Comparison of ENCODE assay signal across 1 cellular context in the genomic region with DNA sequence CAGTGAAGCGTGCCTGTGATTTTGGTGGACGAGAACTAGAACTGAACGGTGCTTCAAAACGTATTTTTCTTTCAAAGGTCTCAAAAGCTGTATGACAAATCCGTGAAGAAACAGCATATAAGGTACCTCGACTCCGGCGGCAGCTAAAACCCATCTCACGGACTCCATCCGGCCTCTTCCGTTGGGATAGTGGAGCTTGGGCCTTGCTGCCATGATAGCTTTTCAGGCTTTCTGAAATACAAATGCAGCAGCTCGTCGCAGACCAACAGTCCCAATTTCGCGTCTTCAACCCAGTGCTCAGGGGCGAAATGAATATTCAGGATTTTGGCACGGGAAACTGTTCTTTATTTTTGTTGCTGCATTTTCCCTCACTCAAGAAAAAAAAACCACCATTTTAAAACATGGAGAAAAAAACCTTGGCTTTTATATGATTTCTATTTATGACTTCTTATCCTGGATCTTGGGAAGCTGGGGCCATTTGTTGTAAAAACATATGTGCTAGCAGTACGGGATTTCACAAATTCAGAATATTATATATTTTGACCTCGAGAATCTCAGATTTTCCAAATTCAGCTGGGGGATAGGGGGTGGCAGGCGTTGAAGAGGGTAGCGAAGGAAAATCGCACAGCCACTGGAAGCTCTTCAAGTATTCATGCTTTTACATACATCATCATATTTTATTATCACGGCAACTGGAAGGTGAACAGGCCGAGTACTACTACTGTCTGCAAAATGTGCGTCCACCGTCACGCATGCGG.
TF ChIP-seq lines count a peak whose summit lies in the region.

No MANE protein-coding gene starts in this region.

TF ChIP-seq in HepG2, 621 proteins besides CTCF, POLR2A, EP300 and RAD21 (continued from another document and continues in another):
- TF ChIP-seq ZNF142 (CRISPR knock-in tag; IDR thresholded peaks at IDR 0.05) (no peak; the same call in 1 of the 2 replicates), HNRNPH1 (optimal IDR thresholded peaks at IDR 0.05; ENCODE audit: low read depth, low read length) (no peak), ZNF644 (CRISPR knock-in tag; IDR thresholded peaks at IDR 0.05; ENCODE audit: low read depth) (peak; percentile 83; the same call in 1 of the 2 replicates), TEF (CRISPR knock-in tag; IDR thresholded peaks at IDR 0.05) (no peak), ZBTB42 (CRISPR knock-in tag; IDR thresholded peaks at IDR 0.05) (no peak), ARNTL (CRISPR knock-in tag; IDR thresholded peaks at IDR 0.05) (no peak; the same call in 1 of the 2 replicates), ZNF766 (CRISPR knock-in tag; IDR thresholded peaks at IDR 0.05; ENCODE audit: borderline replicate concordance) (no peak), ZFY (CRISPR knock-in tag; IDR thresholded peaks at IDR 0.05) (peak; percentile 75), ETV5 (CRISPR knock-in tag; IDR thresholded peaks at IDR 0.05; ENCODE audit: borderline replicate concordance) (no peak; the same call in 1 of the 2 replicates), ZBTB3 (CRISPR knock-in tag; IDR thresholded peaks at IDR 0.05; ENCODE audit: borderline replicate concordance, low read depth) (no peak), PCBP2 (optimal IDR thresholded peaks at IDR 0.05; ENCODE audit: low read depth, low read length, poor library complexity, severe bottlenecking) (no peak), ZNF567 (CRISPR knock-in tag; IDR thresholded peaks at IDR 0.05; ENCODE audit: borderline replicate concordance) (no peak), TRIM24 (CRISPR knock-in tag; IDR thresholded peaks at IDR 0.05) (no peak), ZNF550 (CRISPR knock-in tag; IDR thresholded peaks at IDR 0.05; ENCODE audit: borderline replicate concordance) (no peak), NBN (conservative IDR thresholded peaks at IDR 0.05) (no peak), TIGD3 (CRISPR knock-in tag; IDR thresholded peaks at IDR 0.05; ENCODE audit: borderline replicate concordance) (0 out of 2 replicates have a peak, but pooled peaks have one; percentile 6), SATB2 (CRISPR knock-in tag; IDR thresholded peaks at IDR 0.05) (no peak; the same call in 1 of the 2 replicates), SOX6 (IDR thresholded peaks at IDR 0.05) (no peak), SOX6 (CRISPR knock-in tag; IDR thresholded peaks at IDR 0.05) (no peak), YEATS4 (CRISPR knock-in tag; IDR thresholded peaks at IDR 0.05; ENCODE audit: borderline replicate concordance) (no peak), ZNF274 (CRISPR knock-in tag; IDR thresholded peaks at IDR 0.05) (no peak), HMGA1 (CRISPR knock-in tag; conservative IDR thresholded peaks at IDR 0.05) (no peak), SNAPC5 (CRISPR knock-in tag; IDR thresholded peaks at IDR 0.05; ENCODE audit: borderline replicate concordance) (no peak), RXRB (CRISPR knock-in tag; IDR thresholded peaks at IDR 0.05; ENCODE audit: borderline replicate concordance) (0 out of 2 replicates have a peak, but pooled peaks have one; percentile 18), EEA1 (CRISPR knock-in tag; IDR thresholded peaks at IDR 0.05; ENCODE audit: borderline replicate concordance) (0 out of 2 replicates have a peak, but pooled peaks have one; percentile 0), ZNF101 (CRISPR knock-in tag; IDR thresholded peaks at IDR 0.05; ENCODE audit: borderline replicate concordance, low read depth) (no peak), NFE2L2 (IDR thresholded peaks at IDR 0.05; ENCODE audit: low read length) (no peak), ZNF17 (CRISPR knock-in tag; IDR thresholded peaks at IDR 0.05) (no peak), KDM5A (IDR thresholded peaks at IDR 0.05; ENCODE audit: borderline replicate concordance, low read length) (peak; percentile 33; the same call in 1 of the 2 replicates), FOXA3 (CRISPR knock-in tag; IDR thresholded peaks at IDR 0.05) (no peak), CHD2 (IDR thresholded peaks at IDR 0.05; ENCODE audit: low read depth, low read length) (no peak), AGO2 (optimal IDR thresholded peaks at IDR 0.05; ENCODE audit: low read depth, low read length) (no peak), ZNF747 (CRISPR knock-in tag; IDR thresholded peaks at IDR 0.05; ENCODE audit: borderline replicate concordance) (peak; percentile 26; the same call in 1 of the 2 replicates), GATAD2A (CRISPR knock-in tag; IDR thresholded peaks at IDR 0.05) (0 out of 2 replicates have a peak, but pooled peaks have one; percentile 9), SKI (IDR thresholded peaks at IDR 0.05; ENCODE audit: partially characterized antibody) (no peak)
- TF ChIP-seq, protein P1, sequence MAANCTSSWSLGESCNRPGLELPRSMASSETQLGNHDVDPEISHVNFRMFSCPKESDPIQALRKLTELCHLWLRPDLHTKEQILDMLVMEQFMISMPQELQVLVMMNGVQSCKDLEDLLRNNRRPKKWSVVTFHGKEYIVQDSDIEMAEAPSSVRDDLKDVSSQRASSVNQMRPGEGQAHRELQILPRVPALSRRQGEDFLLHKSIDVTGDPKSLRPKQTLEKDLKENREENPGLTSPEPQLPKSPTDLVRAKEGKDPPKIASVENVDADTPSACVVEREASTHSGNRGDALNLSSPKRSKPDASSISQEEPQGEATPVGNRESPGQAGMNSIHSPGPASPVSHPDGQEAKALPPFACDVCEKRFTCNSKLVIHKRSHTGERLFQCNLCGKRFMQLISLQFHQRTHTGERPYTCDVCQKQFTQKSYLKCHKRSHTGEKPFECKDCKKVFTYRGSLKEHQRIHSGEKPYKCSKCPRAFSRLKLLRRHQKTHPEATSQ (CRISPR knock-in tag; IDR thresholded peaks at IDR 0.05; ENCODE audit: borderline replicate concordance), result no peak
- TF ChIP-seq, protein P2, sequence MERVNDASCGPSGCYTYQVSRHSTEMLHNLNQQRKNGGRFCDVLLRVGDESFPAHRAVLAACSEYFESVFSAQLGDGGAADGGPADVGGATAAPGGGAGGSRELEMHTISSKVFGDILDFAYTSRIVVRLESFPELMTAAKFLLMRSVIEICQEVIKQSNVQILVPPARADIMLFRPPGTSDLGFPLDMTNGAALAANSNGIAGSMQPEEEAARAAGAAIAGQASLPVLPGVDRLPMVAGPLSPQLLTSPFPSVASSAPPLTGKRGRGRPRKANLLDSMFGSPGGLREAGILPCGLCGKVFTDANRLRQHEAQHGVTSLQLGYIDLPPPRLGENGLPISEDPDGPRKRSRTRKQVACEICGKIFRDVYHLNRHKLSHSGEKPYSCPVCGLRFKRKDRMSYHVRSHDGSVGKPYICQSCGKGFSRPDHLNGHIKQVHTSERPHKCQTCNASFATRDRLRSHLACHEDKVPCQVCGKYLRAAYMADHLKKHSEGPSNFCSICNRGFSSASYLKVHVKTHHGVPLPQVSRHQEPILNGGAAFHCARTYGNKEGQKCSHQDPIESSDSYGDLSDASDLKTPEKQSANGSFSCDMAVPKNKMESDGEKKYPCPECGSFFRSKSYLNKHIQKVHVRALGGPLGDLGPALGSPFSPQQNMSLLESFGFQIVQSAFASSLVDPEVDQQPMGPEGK (CRISPR knock-in tag; IDR thresholded peaks at IDR 0.05), result no peak; the same call in 1 of the 2 replicates
- TF ChIP-seq, protein P3, sequence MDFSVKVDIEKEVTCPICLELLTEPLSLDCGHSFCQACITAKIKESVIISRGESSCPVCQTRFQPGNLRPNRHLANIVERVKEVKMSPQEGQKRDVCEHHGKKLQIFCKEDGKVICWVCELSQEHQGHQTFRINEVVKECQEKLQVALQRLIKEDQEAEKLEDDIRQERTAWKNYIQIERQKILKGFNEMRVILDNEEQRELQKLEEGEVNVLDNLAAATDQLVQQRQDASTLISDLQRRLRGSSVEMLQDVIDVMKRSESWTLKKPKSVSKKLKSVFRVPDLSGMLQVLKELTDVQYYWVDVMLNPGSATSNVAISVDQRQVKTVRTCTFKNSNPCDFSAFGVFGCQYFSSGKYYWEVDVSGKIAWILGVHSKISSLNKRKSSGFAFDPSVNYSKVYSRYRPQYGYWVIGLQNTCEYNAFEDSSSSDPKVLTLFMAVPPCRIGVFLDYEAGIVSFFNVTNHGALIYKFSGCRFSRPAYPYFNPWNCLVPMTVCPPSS (IDR thresholded peaks at IDR 0.05), result no peak
- TF ChIP-seq, protein P4, sequence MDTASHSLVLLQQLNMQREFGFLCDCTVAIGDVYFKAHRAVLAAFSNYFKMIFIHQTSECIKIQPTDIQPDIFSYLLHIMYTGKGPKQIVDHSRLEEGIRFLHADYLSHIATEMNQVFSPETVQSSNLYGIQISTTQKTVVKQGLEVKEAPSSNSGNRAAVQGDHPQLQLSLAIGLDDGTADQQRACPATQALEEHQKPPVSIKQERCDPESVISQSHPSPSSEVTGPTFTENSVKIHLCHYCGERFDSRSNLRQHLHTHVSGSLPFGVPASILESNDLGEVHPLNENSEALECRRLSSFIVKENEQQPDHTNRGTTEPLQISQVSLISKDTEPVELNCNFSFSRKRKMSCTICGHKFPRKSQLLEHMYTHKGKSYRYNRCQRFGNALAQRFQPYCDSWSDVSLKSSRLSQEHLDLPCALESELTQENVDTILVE (CRISPR knock-in tag; IDR thresholded peaks at IDR 0.05), result no peak
- TF ChIP-seq, protein P5, sequence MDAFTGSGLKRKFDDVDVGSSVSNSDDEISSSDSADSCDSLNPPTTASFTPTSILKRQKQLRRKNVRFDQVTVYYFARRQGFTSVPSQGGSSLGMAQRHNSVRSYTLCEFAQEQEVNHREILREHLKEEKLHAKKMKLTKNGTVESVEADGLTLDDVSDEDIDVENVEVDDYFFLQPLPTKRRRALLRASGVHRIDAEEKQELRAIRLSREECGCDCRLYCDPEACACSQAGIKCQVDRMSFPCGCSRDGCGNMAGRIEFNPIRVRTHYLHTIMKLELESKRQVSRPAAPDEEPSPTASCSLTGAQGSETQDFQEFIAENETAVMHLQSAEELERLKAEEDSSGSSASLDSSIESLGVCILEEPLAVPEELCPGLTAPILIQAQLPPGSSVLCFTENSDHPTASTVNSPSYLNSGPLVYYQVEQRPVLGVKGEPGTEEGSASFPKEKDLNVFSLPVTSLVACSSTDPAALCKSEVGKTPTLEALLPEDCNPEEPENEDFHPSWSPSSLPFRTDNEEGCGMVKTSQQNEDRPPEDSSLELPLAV (CRISPR knock-in tag; conservative IDR thresholded peaks at IDR 0.05; ENCODE audit: low read depth), result no peak
- TF ChIP-seq, protein P6, sequence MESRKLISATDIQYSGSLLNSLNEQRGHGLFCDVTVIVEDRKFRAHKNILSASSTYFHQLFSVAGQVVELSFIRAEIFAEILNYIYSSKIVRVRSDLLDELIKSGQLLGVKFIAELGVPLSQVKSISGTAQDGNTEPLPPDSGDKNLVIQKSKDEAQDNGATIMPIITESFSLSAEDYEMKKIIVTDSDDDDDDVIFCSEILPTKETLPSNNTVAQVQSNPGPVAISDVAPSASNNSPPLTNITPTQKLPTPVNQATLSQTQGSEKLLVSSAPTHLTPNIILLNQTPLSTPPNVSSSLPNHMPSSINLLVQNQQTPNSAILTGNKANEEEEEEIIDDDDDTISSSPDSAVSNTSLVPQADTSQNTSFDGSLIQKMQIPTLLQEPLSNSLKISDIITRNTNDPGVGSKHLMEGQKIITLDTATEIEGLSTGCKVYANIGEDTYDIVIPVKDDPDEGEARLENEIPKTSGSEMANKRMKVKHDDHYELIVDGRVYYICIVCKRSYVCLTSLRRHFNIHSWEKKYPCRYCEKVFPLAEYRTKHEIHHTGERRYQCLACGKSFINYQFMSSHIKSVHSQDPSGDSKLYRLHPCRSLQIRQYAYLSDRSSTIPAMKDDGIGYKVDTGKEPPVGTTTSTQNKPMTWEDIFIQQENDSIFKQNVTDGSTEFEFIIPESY (CRISPR knock-in tag; IDR thresholded peaks at IDR 0.05), result no peak
